In the genomic region with DNA sequence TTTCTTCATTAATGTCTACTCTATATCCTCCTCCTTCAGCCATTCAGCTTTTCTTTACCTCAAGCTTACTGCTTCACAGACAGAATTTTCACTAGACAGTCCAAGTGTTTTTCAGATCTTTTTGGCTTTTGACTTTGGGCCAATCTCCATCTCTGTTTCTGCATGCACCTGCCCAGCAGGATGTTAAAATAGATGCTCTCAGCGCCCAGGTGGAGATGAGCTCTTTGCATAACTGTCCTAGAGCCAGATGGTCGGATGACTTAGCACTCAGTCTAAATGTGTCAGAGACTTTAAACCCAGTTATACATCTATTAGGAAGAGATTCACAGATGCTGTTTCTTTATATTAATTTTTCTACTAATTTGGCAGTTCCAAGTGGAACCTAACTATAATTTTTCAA, we compare ENCODE assay signal across 1 cellular context.
TF ChIP-seq lines count a peak whose summit lies in the region.

No MANE protein-coding gene starts in this region.

TF ChIP-seq in GM23338, 12 proteins besides CTCF, POLR2A, EP300 and RAD21 (continued from another document):
- TF ChIP-seq EZH2 (IDR thresholded peaks at IDR 0.05; ENCODE audit: low read depth, unreplicated experiment), result no peak
